In genomic region chr11:46827995-46828394, GRCh38 we compare ENCODE assay signal across 19 cellular contexts. TPM values are rescaled to one million over a fixed set of nuclear protein-coding genes. Genes with fewer than 3 reads are reported as not detected.
DNase-seq lines count a peak whose midpoint lies in the region; ATAC-seq and TF ChIP-seq lines count a peak whose summit lies in the region.
"Had no signal": no experiment of that assay in that cellular context is flagged by ENCODE, and none has a peak within 500 bp of the region (broad histone marks: within the 10 kb centered on the region; RNA-seq: fewer than 3 reads in every experiment).

No MANE protein-coding gene starts in this region.

- H4K20me1 ChIP-seq in GM23338 (replicated peaks; ENCODE audit: insufficient read depth), result peaks cover 65% of the 10 kb centered on the region

- H3K4me3 ChIP-seq in A673 (ENCODE audit: low read depth, low read length, poor library complexity, severe bottlenecking), result no peak overlapping the region
- no peak overlapping the region for H3K4me3 ChIP-seq in GM23338
- H3K4me3 ChIP-seq: suprapubic skin had no signal

- H3K4me1 ChIP-seq in A673 (ENCODE audit: insufficient read depth, low read length, poor library complexity, severe bottlenecking) (peaks cover 41% of the 10 kb centered on the region), GM23338 (ENCODE audit: insufficient read depth) (peaks cover 24% of the 10 kb centered on the region)

- POLR2A ChIA-PET in A673 (lab: Charles Lee; ENCODE audit: low non-redundant PET), result no interaction called here

- H3K79me2 ChIP-seq in GM23338 (replicated peaks; ENCODE audit: insufficient read depth), result peaks cover 98% of the 10 kb centered on the region
- H3K79me2 ChIP-seq: parathyroid adenoma had no signal

- H3K9me2 ChIP-seq in GM23338 (ENCODE audit: insufficient read depth), result no peaks in the 10 kb centered on the region

- peaks cover 31% of the 10 kb centered on the region for H3K4me1 Mint-ChIP-seq in GM23338
- H3K4me1 Mint-ChIP-seq in brain, result peaks cover 64% of the 10 kb centered on the region
- H3K4me1 Mint-ChIP-seq in memory B cell, result peaks cover 19% of the 10 kb centered on the region
- peaks cover 27% of the 10 kb centered on the region for H3K4me1 Mint-ChIP-seq in activated T-cell treated with anti-CD3 and anti-CD28 coated beads, Interleukin-2, amount 50 U/mL, for 4 hours (ENCODE audit: low read depth)

- CTCF ChIA-PET in A673 (lab: Charles Lee), result interaction anchor here (0.6 kb wide), 3 partner anchors 55 to 406 kb away, joined by 3 to 8 read pairs (median 5); no protein-coding TSS in a partner anchor

- 0 out of 2 replicates have a peak overlapping the region, but pooled peaks have one; percentile 86 for H3K4me2 ChIP-seq in GM23338

- no peaks in the 10 kb centered on the region for H3K9me3 ChIP-seq in A673 (ENCODE audit: low read depth, low read length, poor library complexity, severe bottlenecking)
- H3K9me3 ChIP-seq: suprapubic skin had no signal

- H3F3A ChIP-seq in GM23338 (replicated peaks; ENCODE audit: low read depth), result 0 out of 2 replicates have a peak, but pooled peaks cover 4% of the 10 kb centered on the region

- no peaks in the 10 kb centered on the region for H3K27me3 ChIP-seq in A673 (replicated peaks; ENCODE audit: insufficient read depth, low read depth, low read length, poor library complexity)
- no peaks in the 10 kb centered on the region for H3K27me3 ChIP-seq in GM23338 (ENCODE audit: insufficient read depth)
- H3K27me3 ChIP-seq: suprapubic skin had no signal

- no peaks in the 10 kb centered on the region for H3K36me3 ChIP-seq in A673 (ENCODE audit: insufficient read depth, low read length, poor library complexity, severe bottlenecking)
- no peaks in the 10 kb centered on the region for H3K36me3 ChIP-seq in GM23338 (ENCODE audit: insufficient read depth)
- H3K36me3 ChIP-seq: suprapubic skin had no signal

- no peak overlapping the region for H3K27ac Mint-ChIP-seq in GM23338
- peak overlapping the region in 4 of 5 experiments; percentile 40 to 94 (median 64) for H3K27ac Mint-ChIP-seq in brain
- no peak overlapping the region for H3K27ac Mint-ChIP-seq in memory B cell
- H3K27ac Mint-ChIP-seq: activated naive CD8-positive, alpha-beta T cell treated with anti-CD3 and anti-CD28 coated beads, Interleukin-2, amount 10 ng/mL, durations not matched to agents 7 days and 5 days; T-cell had no signal

- H3K9me3 Mint-ChIP-seq in GM23338 (no peaks in the 10 kb centered on the region), brain (no peaks in the 10 kb centered on the region), memory B cell (no peaks in the 10 kb centered on the region)
- H3K9me3 Mint-ChIP-seq in activated T-cell treated with anti-CD3 and anti-CD28 coated beads, Interleukin-2, amount 50 U/mL, for 4 hours, result no peaks in the 10 kb centered on the region
- H3K9me3 Mint-ChIP-seq: activated naive CD8-positive, alpha-beta T cell treated with anti-CD3 and anti-CD28 coated beads, Interleukin-2, amount 10 ng/mL, durations not matched to agents 7 days and 5 days; T-cell had no signal

- intact Hi-C loops in A673 (cut with micrococcal nuclease; ENCODE audit: unreplicated experiment), result no loop called here

- DNase-seq in A673 (ENCODE audit: low spot score) (no peak), GM23338 (ENCODE audit: low spot score) (no peak), memory B cell (ENCODE audit: low spot score in 2 of 2) (no peak), DMS153 treated with DMSO at 0.1 percent for 48 hours (lab: John Stamatoyannopoulos, UW; ENCODE audit: unreplicated experiment) (no peak), NCI-H2081 treated with DMSO at 0.1 percent for 48 hours (lab: John Stamatoyannopoulos, UW) (no peak)
- no peak for DNase-seq in activated T-cell treated with anti-CD3 and anti-CD28 coated beads, Interleukin-2, amount 50 U/mL, for 4 hours
- DNase-seq: activated CD8-positive, alpha-beta memory T cell treated with anti-CD3 and anti-CD28 coated beads, Interleukin-2, amount 50 U/mL, for 48 hours; activated naive CD8-positive, alpha-beta T cell treated with anti-CD3 and anti-CD28 coated beads, Interleukin-2, amount 10 ng/mL, durations not matched to agents 7 days and 5 days; DMS53; Kasumi-1; NCI-H146; NCI-H524; stimulated activated CD4-positive, alpha-beta T cell treated with anti-CD3 and anti-CD28 coated beads, Interleukin-12 subunit alpha, Interleukin-12 subunit beta, amount 100 ng/mL, for 4 hours; T-cell had no signal

- no peak overlapping the region for H2AFZ ChIP-seq in GM23338
- H2AFZ ChIP-seq: parathyroid adenoma had no signal

- H3K27me3 Mint-ChIP-seq in GM23338 (ENCODE audit: insufficient read depth, low read depth, poor library complexity), result no peaks in the 10 kb centered on the region
- peaks cover 3% of the 10 kb centered on the region for H3K27me3 Mint-ChIP-seq in brain
- no peaks in the 10 kb centered on the region for H3K27me3 Mint-ChIP-seq in memory B cell
- H3K27me3 Mint-ChIP-seq in activated T-cell treated with anti-CD3 and anti-CD28 coated beads, Interleukin-2, amount 50 U/mL, for 4 hours (ENCODE audit: low read depth), result no peaks in the 10 kb centered on the region
- H3K27me3 Mint-ChIP-seq: activated naive CD8-positive, alpha-beta T cell treated with anti-CD3 and anti-CD28 coated beads, Interleukin-2, amount 10 ng/mL, durations not matched to agents 7 days and 5 days; T-cell had no signal

- no TSS peak for BruUV-seq in A673 (replicated peaks; lab: Mats Ljungman, UMichigan)

- peak overlapping the region; percentile 3 for H3K27ac ChIP-seq in A673 (ENCODE audit: low read depth, low read length, poor library complexity, severe bottlenecking)
- no peak overlapping the region for H3K27ac ChIP-seq in GM23338 (ENCODE audit: low read depth)
- H3K27ac ChIP-seq: parathyroid adenoma, suprapubic skin had no signal

- no peak for ATAC-seq in GM23338
- ATAC-seq in memory B cell (ENCODE audit: low read depth), result no peak
- no peak for ATAC-seq in activated T-cell treated with anti-CD3 and anti-CD28 coated beads, Interleukin-2, amount 50 U/mL, for 4 hours
- ATAC-seq in GM18873 (IDR thresholded peaks at IDR 0.05; ENCODE audit: low FRiP score, unreplicated experiment), result no peak
- ATAC-seq: activated CD4-positive, CD25-positive, alpha-beta regulatory T cell treated with anti-CD3 and anti-CD28 coated beads, Interleukin-2, amount 50 U/mL, for 24 hours; T-cell had no signal

- H3K36me3 Mint-ChIP-seq in GM23338 (ENCODE audit: low read depth), result no peaks in the 10 kb centered on the region; the same call in 1 of the 3 replicates
- peaks cover 18% of the 10 kb centered on the region for H3K36me3 Mint-ChIP-seq in brain
- H3K36me3 Mint-ChIP-seq in memory B cell, result no peaks in the 10 kb centered on the region
- H3K36me3 Mint-ChIP-seq in activated T-cell treated with anti-CD3 and anti-CD28 coated beads, Interleukin-2, amount 50 U/mL, for 4 hours (ENCODE audit: insufficient read depth), result peaks cover 3% of the 10 kb centered on the region

- H3K4me3 Mint-ChIP-seq in GM23338 (no peak overlapping the region), brain (peak overlapping the region; percentile 89 to 94 (median 91)), memory B cell (peak overlapping the region; percentile 30)
- H3K4me3 Mint-ChIP-seq in activated T-cell treated with anti-CD3 and anti-CD28 coated beads, Interleukin-2, amount 50 U/mL, for 4 hours, result no peak overlapping the region
- H3K4me3 Mint-ChIP-seq: activated naive CD8-positive, alpha-beta T cell treated with anti-CD3 and anti-CD28 coated beads, Interleukin-2, amount 10 ng/mL, durations not matched to agents 7 days and 5 days had no signal

- no peak for TF ChIP-seq CTCF in A673 (conservative IDR thresholded peaks at IDR 0.05; ENCODE audit: low read depth, low read length)
- no peak for TF ChIP-seq CTCF in GM23338 (conservative IDR thresholded peaks at IDR 0.05; ENCODE audit: low read depth in 2 of 2)
- no peak for TF ChIP-seq CTCF in brain (conservative IDR thresholded peaks at IDR 0.05)

TF ChIP-seq in GM23338, 12 proteins besides CTCF, POLR2A, EP300 and RAD21:
- no peak for TF ChIP-seq EZH2 (IDR thresholded peaks at IDR 0.05; ENCODE audit: low read depth, unreplicated experiment)
- TF ChIP-seq STAT1 (IDR thresholded peaks at IDR 0.05; ENCODE audit: unreplicated experiment), result no peak
- no peak for TF ChIP-seq REST (IDR thresholded peaks at IDR 0.05; ENCODE audit: unreplicated experiment)
- TF ChIP-seq JUNB (IDR thresholded peaks at IDR 0.05; ENCODE audit: unreplicated experiment), result no peak

RNA-seq across cellular contexts. Expression of gene CKAP5, which starts 18.1 kb away (rescaled TPM):
- total RNA-seq in A673 (2021), result 572 and 581 TPM in 2 replicates
- 120 and 135 TPM in 2 replicates for total RNA-seq in GM23338 (2014; rRNA removed; shearing (Covaris generic))
- 49.4 and 67.9 TPM in 2 replicates for polyA plus RNA-seq in GM23338 (2016; fragmentation: Nextera tagmentation; extraction: Ambion mirVana)
- 70.3 TPM for polyA plus RNA-seq in brain (ENCODE audit: insufficient read depth, low read depth, low replicate concordance)
- total RNA-seq in activated T-cell treated with anti-CD3 and anti-CD28 coated beads, Interleukin-2, amount 50 U/mL, for 4 hours, result 10 to 100 TPM; 62.9 to 71.8 (median 65.5) TPM

Comparison
In these comparisons a context has a peak if more than half of its experiments do, and no peak if none do; other contexts are left out.
1. H3K27ac Mint-ChIP-seq: peak in brain (4 of 5); none in GM23338 (single experiment) and memory B cell (single experiment).
2. H3K4me3 Mint-ChIP-seq: peak in brain (5 of 5) and memory B cell (single experiment); none in GM23338 (single experiment) and activated T-cell treated with anti-CD3 and anti-CD28 coated beads, Interleukin-2, amount 50 U/mL, for 4 hours (single experiment).